8 cellular contexts compared by ENCODE assay signal in genomic region chr10:119687192-119688032, GRCh38. TPM values are rescaled to one million over a fixed set of nuclear protein-coding genes. Genes with fewer than 3 reads are reported as not detected.
DNase-seq lines count a peak whose midpoint lies in the region; ATAC-seq and TF ChIP-seq lines count a peak whose summit lies in the region.

No MANE protein-coding gene starts in this region.

- no peak overlapping the region for H3K27ac Mint-ChIP-seq in activated T-helper 2 cell treated with anti-CD3 and anti-CD28 coated beads, Interferon-gamma antibody, Interleukin-2, Interleukin-4, amounts not matched to agents 10 μg/mL and 5 μg/mL and 100 μg/mL, durations not matched to agents 14 hours and 24 hours and 36 hours

- H3K4me3 Mint-ChIP-seq in activated T-cell treated with anti-CD3 and anti-CD28 coated beads, Interleukin-2, amount 50 U/mL, for 4 hours = peak overlapping the region; percentile 66
- H3K4me3 Mint-ChIP-seq in activated T-helper 2 cell treated with anti-CD3 and anti-CD28 coated beads, Interferon-gamma antibody, Interleukin-2, Interleukin-4, amounts not matched to agents 10 μg/mL and 5 μg/mL and 100 μg/mL, durations not matched to agents 14 hours and 24 hours and 36 hours (ENCODE audit: low read depth) = no peak overlapping the region

- H3K27ac ChIP-seq in suprapubic skin = peak overlapping the region; percentile 69

- 51% methylated on average over 10 of the region's 10 CpGs for WGBS in suprapubic skin

- no peak for TF ChIP-seq POLR2A in suprapubic skin (IDR thresholded peaks at IDR 0.05)

- H3K27me3 Mint-ChIP-seq in activated T-cell treated with anti-CD3 and anti-CD28 coated beads, Interleukin-2, amount 50 U/mL, for 4 hours (ENCODE audit: low read depth) = no peaks in the 10 kb centered on the region
- H3K27me3 Mint-ChIP-seq in activated T-helper 2 cell treated with anti-CD3 and anti-CD28 coated beads, Interferon-gamma antibody, Interleukin-2, Interleukin-4, amounts not matched to agents 10 μg/mL and 5 μg/mL and 100 μg/mL, durations not matched to agents 14 hours and 24 hours and 36 hours (ENCODE audit: low read depth) = peaks cover 3% of the 10 kb centered on the region

- no peaks in the 10 kb centered on the region for H3K9me3 ChIP-seq in suprapubic skin

- H3K36me3 ChIP-seq in suprapubic skin = no peaks in the 10 kb centered on the region

- no peaks in the 10 kb centered on the region for H3K9me3 Mint-ChIP-seq in activated T-cell treated with anti-CD3 and anti-CD28 coated beads, Interleukin-2, amount 50 U/mL, for 4 hours
- no peaks in the 10 kb centered on the region for H3K9me3 Mint-ChIP-seq in activated T-helper 2 cell treated with anti-CD3 and anti-CD28 coated beads, Interferon-gamma antibody, Interleukin-2, Interleukin-4, amounts not matched to agents 10 μg/mL and 5 μg/mL and 100 μg/mL, durations not matched to agents 14 hours and 24 hours and 36 hours

- intact Hi-C loops in activated T-helper 2 cell treated with anti-CD3 and anti-CD28 coated beads, Interferon-gamma antibody, Interleukin-2, Interleukin-4, amounts not matched to agents 10 μg/mL and 5 μg/mL and 100 μg/mL, durations not matched to agents 14 hours and 24 hours and 36 hours (cut with micrococcal nuclease) = loop anchor here (2.0 kb wide), 1 partner anchor 31 kb away; no protein-coding TSS in a partner anchor

- TF ChIP-seq EP300 in suprapubic skin (IDR thresholded peaks at IDR 0.05) = no peak

- H3K36me3 Mint-ChIP-seq in activated T-cell treated with anti-CD3 and anti-CD28 coated beads, Interleukin-2, amount 50 U/mL, for 4 hours (ENCODE audit: insufficient read depth) = no peaks in the 10 kb centered on the region
- H3K36me3 Mint-ChIP-seq in activated T-helper 2 cell treated with anti-CD3 and anti-CD28 coated beads, Interferon-gamma antibody, Interleukin-2, Interleukin-4, amounts not matched to agents 10 μg/mL and 5 μg/mL and 100 μg/mL, durations not matched to agents 14 hours and 24 hours and 36 hours (ENCODE audit: low read depth) = no peaks in the 10 kb centered on the region

- peaks cover 18% of the 10 kb centered on the region for H3K4me1 ChIP-seq in suprapubic skin

- ATAC-seq in activated T-cell treated with anti-CD3 and anti-CD28 coated beads, Interleukin-2, amount 50 U/mL, for 4 hours = no peak
- no peak for ATAC-seq in HG03378 (IDR thresholded peaks at IDR 0.05; ENCODE audit: unreplicated experiment)

- H3K4me1 Mint-ChIP-seq in activated T-cell treated with anti-CD3 and anti-CD28 coated beads, Interleukin-2, amount 50 U/mL, for 4 hours (ENCODE audit: low read depth) = peaks cover 19% of the 10 kb centered on the region
- peaks cover 17% of the 10 kb centered on the region for H3K4me1 Mint-ChIP-seq in activated T-helper 2 cell treated with anti-CD3 and anti-CD28 coated beads, Interferon-gamma antibody, Interleukin-2, Interleukin-4, amounts not matched to agents 10 μg/mL and 5 μg/mL and 100 μg/mL, durations not matched to agents 14 hours and 24 hours and 36 hours (ENCODE audit: low read depth)

- no peak for DNase-seq in activated T-cell treated with anti-CD3 and anti-CD28 coated beads, Interleukin-2, amount 50 U/mL, for 4 hours
- DNase-seq in activated T-cell treated with anti-CD3 and anti-CD28 coated beads for 4 hours (no peak), amniotic epithelial cell (ENCODE audit: low read depth) (peak; percentile 56), iris pigment epithelial cell (ENCODE audit: low read depth) (peak; percentile 54), suprapubic skin (ENCODE audit: low spot score in 2 of 2) (no peak), GM10266 (ENCODE audit: extremely low spot score) (no peak)
- no peak for DNase-seq in activated T-helper 2 cell treated with anti-CD3 and anti-CD28 coated beads, Interferon-gamma antibody, Interleukin-2, Interleukin-4, amounts not matched to agents 10 μg/mL and 5 μg/mL and 100 μg/mL, durations not matched to agents 14 hours and 24 hours and 36 hours (ENCODE audit: low spot score)

- peak overlapping the region; percentile 25 for H3K4me3 ChIP-seq in suprapubic skin

- TF ChIP-seq CTCF in suprapubic skin (IDR thresholded peaks at IDR 0.05) = no peak
- TF ChIP-seq CTCF in GM10266 (IDR thresholded peaks at IDR 0.05; ENCODE audit: control insufficient read depth, insufficient read depth, low read depth, missing control alignments) = no peak

- no peaks in the 10 kb centered on the region for H3K27me3 ChIP-seq in suprapubic skin

RNA-seq across cellular contexts. Expression of gene BAG3, which starts 36.2 kb away (rescaled TPM):
- 10 to 100 TPM; 14.7 to 21.6 (median 15.8) TPM for total RNA-seq in activated T-cell treated with anti-CD3 and anti-CD28 coated beads, Interleukin-2, amount 50 U/mL, for 4 hours
- total RNA-seq in suprapubic skin = 10 to 100 TPM; 75.0 to 86.4 (median 78.0) TPM
- total RNA-seq in activated T-helper 2 cell treated with anti-CD3 and anti-CD28 coated beads, Interferon-gamma antibody, Interleukin-2, Interleukin-4, amounts not matched to agents 10 μg/mL and 5 μg/mL and 100 μg/mL, durations not matched to agents 14 hours and 24 hours and 36 hours = 31.8 and 33.3 TPM in 2 replicates

RNA-seq across cellular contexts. Expression of gene INPP5F, which starts 38.4 kb away (rescaled TPM):
- total RNA-seq in activated T-cell treated with anti-CD3 and anti-CD28 coated beads, Interleukin-2, amount 50 U/mL, for 4 hours = 10 to 100 TPM; 18.1 to 23.6 (median 21.1) TPM
- 10 to 100 TPM; 16.1 to 38.6 (median 19.3) TPM for total RNA-seq in suprapubic skin
- 10.2 and 11.9 TPM in 2 replicates for total RNA-seq in activated T-helper 2 cell treated with anti-CD3 and anti-CD28 coated beads, Interferon-gamma antibody, Interleukin-2, Interleukin-4, amounts not matched to agents 10 μg/mL and 5 μg/mL and 100 μg/mL, durations not matched to agents 14 hours and 24 hours and 36 hours

Comparison
In these comparisons a context has a peak if more than half of its experiments do, and no peak if none do; other contexts are left out.
1. DNase-seq: peak in amniotic epithelial cell (single experiment) and iris pigment epithelial cell (single experiment); none in activated T-cell treated with anti-CD3 and anti-CD28 coated beads, Interleukin-2, amount 50 U/mL, for 4 hours (single experiment), activated T-cell treated with anti-CD3 and anti-CD28 coated beads for 4 hours (single experiment), suprapubic skin (0 of 2), activated T-helper 2 cell treated with anti-CD3 and anti-CD28 coated beads, Interferon-gamma antibody, Interleukin-2, Interleukin-4, amounts not matched to agents 10 μg/mL and 5 μg/mL and 100 μg/mL, durations not matched to agents 14 hours and 24 hours and 36 hours (single experiment) and GM10266 (single experiment).